ENCODE assay signal across 29 cellular contexts in genomic region chr4:75158451-75158850, GRCh38.
"Had no signal": no experiment of that assay in that cellular context is flagged by ENCODE, and none has a peak within 500 bp of the region (broad histone marks: within the 10 kb centered on the region; RNA-seq: fewer than 3 reads in every experiment).

No MANE protein-coding gene starts in this region.

- H3K4me3 ChIP-seq: colonic mucosa, Peyer's patch had no signal

- H3K9me3 ChIP-seq: colonic mucosa, Peyer's patch had no signal

- H3K27me3 ChIP-seq: colonic mucosa, Peyer's patch had no signal

- H3K4me1 ChIP-seq: colonic mucosa, Peyer's patch had no signal

- H3K36me3 ChIP-seq: colonic mucosa, Peyer's patch had no signal

- H3K4me2 ChIP-seq: KMS-11 had no signal

- DNase-seq: activated CD4-positive, alpha-beta T cell treated with anti-CD3 and anti-CD28 coated beads for 36 hours; activated CD4-positive, alpha-beta T cell treated with anti-CD3 and anti-CD28 coated beads, Interleukin-2, amount 10 ng/mL, durations not matched to agents 7 days and 5 days; activated CD4-positive, alpha-beta T cell treated with anti-CD3 and anti-CD28 coated beads, Interleukin-2, amount 50 U/mL, for 48 hours; activated CD8-positive, alpha-beta T cell treated with anti-CD3 and anti-CD28 coated beads, Interleukin-2, amount 10 ng/mL, durations not matched to agents 7 days and 5 days; activated gamma-delta T cell treated with Interleukin-2 at 50 U/mL for 16 hours; activated naive CD4-positive, alpha-beta T cell treated with anti-CD3 and anti-CD28 coated beads for 36 hours; activated naive CD8-positive, alpha-beta T cell treated with anti-CD3 and anti-CD28 coated beads, Interleukin-2, amount 50 U/mL, for 24 hours; activated T-cell treated with anti-CD3 and anti-CD28 coated beads, Interleukin-2, amount 50 U/mL, for 24 hours; anterior cingulate cortex; central memory CD4-positive, alpha-beta T cell; colonic mucosa; NCI-H1048; NCI-H1105 treated with DMSO at 0.1 percent for 48 hours; NCI-H1436; NCI-H1694; NCI-H1930; NCI-H2081 treated with DMSO at 0.1 percent for 48 hours; NCI-H226; NCI-H526; NCI-H748 treated with DMSO at 0.1 percent for 48 hours; NK-92 treated with Interleukin-12 subunit alpha and Interleukin-12 subunit beta, amount 100 ng/mL, for 24 hours; PC-3; Peyer's patch; RPMI8226; SIG-M5 had no signal

- H3K9ac ChIP-seq: KMS-11 had no signal

- H3K27ac ChIP-seq: colonic mucosa, KMS-11, Peyer's patch had no signal

- ATAC-seq: activated CD4-positive, alpha-beta T cell treated with anti-CD3 and anti-CD28 coated beads for 36 hours; activated CD4-positive, CD25-positive, alpha-beta regulatory T cell treated with anti-CD3 and anti-CD28 coated beads, Interleukin-2, amount 50 U/mL, for 24 hours; activated CD8-positive, alpha-beta T cell treated with anti-CD3 and anti-CD28 coated beads, Interleukin-2, amount 10 ng/mL, durations not matched to agents 7 days and 5 days; activated naive CD8-positive, alpha-beta T cell treated with anti-CD3 and anti-CD28 coated beads, Interleukin-2, amount 50 U/mL, for 24 hours; PC-3; SK-N-SH treated with all-trans-retinoic acid at 6 μM for 48 hours; WTC11 had no signal
